Comparison of ENCODE assay signal across 13 cellular contexts in the genomic region with DNA sequence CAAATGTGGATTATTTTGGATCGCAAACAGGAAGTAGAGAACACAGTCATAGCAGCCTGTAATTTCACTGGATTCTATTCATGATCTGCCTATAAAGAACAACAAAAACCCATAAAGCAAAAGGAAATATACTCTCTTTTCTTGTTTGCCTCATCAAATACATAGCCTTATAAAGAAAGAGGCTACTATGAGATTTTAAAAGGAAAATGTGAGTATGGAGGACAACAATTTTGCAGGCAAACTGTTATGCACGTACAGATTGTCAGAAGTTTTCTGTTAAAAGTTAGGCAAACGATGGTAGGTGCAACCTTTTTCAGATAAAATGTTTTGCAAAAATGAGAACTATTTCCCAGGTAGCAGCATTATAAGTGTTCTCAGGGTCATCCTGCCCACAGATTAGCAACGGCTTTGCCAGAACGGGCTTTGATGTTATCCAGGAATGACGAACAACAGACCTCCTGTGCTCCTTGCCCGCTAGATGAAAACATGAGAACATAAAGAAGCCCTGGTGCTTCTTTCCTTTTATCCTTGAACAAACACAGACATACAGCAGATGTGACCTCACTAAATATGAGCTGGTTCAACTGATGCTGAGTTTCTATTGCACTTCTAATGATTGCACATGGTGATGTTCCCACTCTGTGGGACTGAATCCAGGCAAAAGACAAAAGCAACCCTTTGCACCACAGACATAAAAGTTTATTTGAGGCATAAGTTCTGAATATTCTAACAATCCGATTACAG.
DNase-seq lines count a peak whose midpoint lies in the region; TF ChIP-seq lines count a peak whose summit lies in the region.
"Had no signal": no experiment of that assay in that cellular context is flagged by ENCODE, and none has a peak within 500 bp of the region (broad histone marks: within the 10 kb centered on the region; RNA-seq: fewer than 3 reads in every experiment).

No MANE protein-coding gene starts in this region.

- no peak overlapping the region for H2AFZ ChIP-seq in mesenchymal stem cell (ENCODE audit: low read depth, low read length)

- no peak overlapping the region for H3K9ac ChIP-seq in mesenchymal stem cell (ENCODE audit: low read length)

- no peak overlapping the region for H3K18ac ChIP-seq in mesenchymal stem cell (ENCODE audit: low read depth in 1 of 2, low read length in 2 of 2)

- no peak overlapping the region for H3K4ac ChIP-seq in mesenchymal stem cell (ENCODE audit: low read depth in 1 of 2, low read length in 2 of 2)

- 58% methylated on average over 8 of the region's 8 CpGs for WGBS in mesenchymal stem cell

- H3K4me1 ChIP-seq in BE2C, result peaks cover 11% of the 10 kb centered on the region
- peaks cover 9% of the 10 kb centered on the region for H3K4me1 ChIP-seq in mesenchymal stem cell (ENCODE audit: control insufficient read depth, insufficient read depth, low read depth, low read length)
- H3K4me1 ChIP-seq in effector memory CD4-positive, alpha-beta T cell (ENCODE audit: control insufficient read depth, insufficient read depth, low read length, poor library complexity, severe bottlenecking), result peaks cover 3% of the 10 kb centered on the region

- no peak overlapping the region for H3K23ac ChIP-seq in mesenchymal stem cell (ENCODE audit: low read length in 2 of 2)

- H3K4me3 ChIP-seq in BE2C (ENCODE audit: low read depth, low read length) (no peak overlapping the region), mesenchymal stem cell (ENCODE audit: insufficient read depth in 1 of 2, low read depth in 1 of 2, low read length in 2 of 2) (no peak overlapping the region), dorsolateral prefrontal cortex (no peak overlapping the region)
- H3K4me3 ChIP-seq in effector memory CD4-positive, alpha-beta T cell (ENCODE audit: insufficient read depth, low read depth, low read length, poor library complexity, severe bottlenecking), result no peak overlapping the region
- H3K4me3 ChIP-seq: coronary artery, left lung had no signal

- H2AK5ac ChIP-seq in mesenchymal stem cell (ENCODE audit: low read length, severe bottlenecking), result no peak overlapping the region

- intact Hi-C loops in dorsolateral prefrontal cortex (cut with DNase I), result no loop called here

- H4K8ac ChIP-seq in mesenchymal stem cell (ENCODE audit: low read length), result no peak overlapping the region

- no peaks in the 10 kb centered on the region for H3K9me3 ChIP-seq in BE2C
- H3K9me3 ChIP-seq in mesenchymal stem cell (ENCODE audit: control insufficient read depth, low read length), result no peaks in the 10 kb centered on the region
- peaks cover 5% of the 10 kb centered on the region for H3K9me3 ChIP-seq in effector memory CD4-positive, alpha-beta T cell (ENCODE audit: control insufficient read depth, low read length)
- H3K9me3 ChIP-seq: left lung had no signal

- no peak overlapping the region for H3K4me2 ChIP-seq in mesenchymal stem cell (ENCODE audit: low read length, poor library complexity, severe bottlenecking)

- H4K91ac ChIP-seq in mesenchymal stem cell (ENCODE audit: low read length), result no peak overlapping the region

- H3K27me3 ChIP-seq in BE2C (no peaks in the 10 kb centered on the region; the same call in 1 of the 2 replicates), mesenchymal stem cell (ENCODE audit: control insufficient read depth in 1 of 2, insufficient read depth in 1 of 2, low read length in 2 of 2) (no peaks in the 10 kb centered on the region), dorsolateral prefrontal cortex (no peaks in the 10 kb centered on the region)
- no peaks in the 10 kb centered on the region for H3K27me3 ChIP-seq in effector memory CD4-positive, alpha-beta T cell (replicated peaks; ENCODE audit: control insufficient read depth, insufficient read depth, low read length, poor library complexity, severe bottlenecking)
- H3K27me3 ChIP-seq: left lung had no signal

- TF ChIP-seq CTCF in BE2C (IDR thresholded peaks at IDR 0.05; ENCODE audit: low read depth, low read length) (no peak), dorsolateral prefrontal cortex (IDR thresholded peaks at IDR 0.05 in 54 of 56, conservative IDR thresholded peaks at IDR 0.05 in 2 of 56; ENCODE audit: low read depth in 1 of 56, partially characterized antibody in 56 of 56) (no peak)

- no peak overlapping the region for H2BK5ac ChIP-seq in mesenchymal stem cell (ENCODE audit: low read depth, low read length, poor library complexity, severe bottlenecking)

- no peak overlapping the region for H3K14ac ChIP-seq in mesenchymal stem cell (ENCODE audit: low read length in 2 of 2)

- H3K27ac ChIP-seq in mesenchymal stem cell (ENCODE audit: low read length, poor library complexity, severe bottlenecking), result peak overlapping the region; percentile 2
- H3K27ac ChIP-seq in dorsolateral prefrontal cortex, result peak overlapping the region in 1 of 59 donors; percentile 11
- no peak overlapping the region for H3K27ac ChIP-seq in effector memory CD4-positive, alpha-beta T cell (ENCODE audit: insufficient read depth, low read length, poor library complexity, severe bottlenecking)
- H3K27ac ChIP-seq: coronary artery, left lung had no signal

- no peak overlapping the region for H2BK15ac ChIP-seq in mesenchymal stem cell (ENCODE audit: low read depth, poor library complexity, severe bottlenecking)

- no peak overlapping the region for H2BK12ac ChIP-seq in mesenchymal stem cell (ENCODE audit: low read length in 2 of 2)

- peaks cover 22% of the 10 kb centered on the region for H3K79me1 ChIP-seq in mesenchymal stem cell (replicated peaks; ENCODE audit: low read length, poor library complexity, severe bottlenecking)

- H3K36me3 ChIP-seq in BE2C, result no peaks in the 10 kb centered on the region
- H3K36me3 ChIP-seq in mesenchymal stem cell (ENCODE audit: control insufficient read depth in 1 of 2, insufficient read depth in 2 of 2, low read depth in 1 of 2, low read length in 2 of 2), result no peaks in the 10 kb centered on the region
- H3K36me3 ChIP-seq in effector memory CD4-positive, alpha-beta T cell (ENCODE audit: control insufficient read depth, insufficient read depth, low read length), result no peaks in the 10 kb centered on the region
- H3K36me3 ChIP-seq: left lung had no signal

- DNase-seq in BE2C, result peak; percentile 54
- peak; percentile 88 for DNase-seq in NCI-H146 (lab: John Stamatoyannopoulos, UW)
- peak; percentile 93 for DNase-seq in amniotic epithelial cell (ENCODE audit: low read depth)
- no peak for DNase-seq in mesenchymal stem cell
- DNase-seq in cortex of kidney (lab: John Stamatoyannopoulos, UW), result no peak
- no peak for DNase-seq in dorsolateral prefrontal cortex
- no peak for DNase-seq in effector memory CD4-positive, alpha-beta T cell
- no peak for DNase-seq in globus pallidus (ENCODE audit: low spot score)
- DNase-seq: activated CD8-positive, alpha-beta T cell treated with anti-CD3 and anti-CD28 coated beads, Interleukin-2, amount 10 ng/mL, durations not matched to agents 7 days and 5 days; left lung; MM.1S; stimulated activated CD4-positive, alpha-beta T cell treated with anti-CD3 and anti-CD28 coated beads, Interleukin-1b, Interleukin-23, amount 100 ng/mL, for 48 hours had no signal

- no peak overlapping the region for H2BK120ac ChIP-seq in mesenchymal stem cell (ENCODE audit: low read depth, low read length)

Comparison
In these comparisons a context has a peak if more than half of its experiments do, and no peak if none do; other contexts are left out.
1. DNase-seq: peak in BE2C (single experiment), NCI-H146 (single experiment) and amniotic epithelial cell (single experiment); none in mesenchymal stem cell (single experiment), cortex of kidney (single experiment), dorsolateral prefrontal cortex (0 of 10), effector memory CD4-positive, alpha-beta T cell (0 of 3) and globus pallidus (single experiment).